8 cellular contexts compared by ENCODE assay signal in the genomic region with DNA sequence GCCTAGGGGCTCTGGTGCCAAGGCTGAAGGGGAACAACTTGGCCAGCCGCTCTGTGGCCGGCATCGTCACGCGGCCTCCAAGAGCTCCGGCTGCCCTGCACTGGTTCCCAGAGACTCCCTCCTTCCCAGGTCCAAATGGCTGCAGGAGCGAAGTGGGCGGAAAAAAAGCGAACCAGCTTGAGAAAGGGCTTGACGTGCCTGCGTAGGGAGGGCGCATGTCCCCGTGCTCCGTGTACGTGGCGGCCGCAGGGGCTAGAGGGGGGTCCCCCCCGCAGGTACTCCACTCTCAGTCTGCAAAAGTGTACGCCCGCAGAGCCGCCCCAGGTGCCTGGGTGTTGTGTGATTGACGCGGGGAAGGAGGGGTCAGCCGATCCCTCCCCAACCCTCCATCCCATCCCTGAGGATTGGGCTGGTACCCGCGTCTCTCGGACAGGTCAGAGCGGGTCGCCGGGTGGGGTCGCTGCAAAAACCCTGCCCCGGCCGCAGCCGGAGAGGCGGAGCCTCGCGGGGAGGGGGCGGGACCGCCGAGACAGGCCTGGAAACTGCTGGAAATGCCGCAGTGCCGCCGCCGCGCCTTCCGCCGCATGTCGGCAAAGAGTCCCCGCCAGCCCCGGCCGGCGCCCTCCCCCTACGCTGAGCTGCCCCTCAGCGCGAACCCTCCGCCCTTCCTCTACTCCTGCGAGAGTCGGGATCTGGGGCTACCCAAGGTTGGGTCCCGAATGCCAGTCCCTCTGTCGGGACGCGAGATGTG. TPM values are rescaled to one million over a fixed set of nuclear protein-coding genes. Genes with fewer than 3 reads are reported as not detected.
DNase-seq lines count a peak whose midpoint lies in the region; ATAC-seq and TF ChIP-seq lines count a peak whose summit lies in the region.

No MANE protein-coding gene starts in this region.

- H3K4me3 Mint-ChIP-seq in IgD-negative memory B cell, result peak overlapping the region; percentile 95 to 100 (median 99)

- H3K36me3 ChIP-seq in RWPE2 (ENCODE audit: low read depth) (peaks cover 41% of the 10 kb centered on the region), testis (ENCODE audit: low read depth, missing control alignments) (no peaks in the 10 kb centered on the region)

- peak; percentile 40 for ATAC-seq in GM21576 (IDR thresholded peaks at IDR 0.05; ENCODE audit: unreplicated experiment)
- peak; percentile 60 for ATAC-seq in RWPE2 (ENCODE audit: low read depth)

- H3K36me3 Mint-ChIP-seq in IgD-negative memory B cell, result peaks cover 7% of the 10 kb centered on the region

- H3K27me3 ChIP-seq in RWPE2 (ENCODE audit: insufficient read depth, poor library complexity, severe bottlenecking), result no peaks in the 10 kb centered on the region
- H3K27me3 ChIP-seq in testis, result no peaks in the 10 kb centered on the region

- H3K4me3 ChIP-seq in RWPE2 (ENCODE audit: severe bottlenecking), result peak overlapping the region; percentile 93
- peak overlapping the region; percentile 100 for H3K4me3 ChIP-seq in testis

- TF ChIP-seq CTCF in RWPE2 (IDR thresholded peaks at IDR 0.05; ENCODE audit: poor library complexity, severe bottlenecking), result peak; percentile 59
- TF ChIP-seq CTCF in testis (IDR thresholded peaks at IDR 0.05), result peak in 1 of 3 experiments; percentile 21

- peak overlapping the region; percentile 89 for H3K27ac ChIP-seq in RWPE2 (ENCODE audit: poor library complexity, severe bottlenecking)
- peak overlapping the region; percentile 100 for H3K27ac ChIP-seq in testis

- H3K27me3 Mint-ChIP-seq in IgD-negative memory B cell, result peaks cover 4% of the 10 kb centered on the region

- H3K4me1 Mint-ChIP-seq in IgD-negative memory B cell, result peaks cover 21 to 29% (median 22%) of the 10 kb centered on the region in 3 donors

- peak; percentile 90 for DNase-seq in Daoy (ENCODE audit: low read depth)
- DNase-seq in RWPE2 (ENCODE audit: low spot score), result peak; percentile 86
- peak; percentile 89 for DNase-seq in activated naive CD4-positive, alpha-beta T cell treated with Interleukin-2 at 50 U/mL for 16 hours
- DNase-seq in germinal center (ENCODE audit: low spot score), result peak; percentile 83
- peak; percentile 80 for DNase-seq in occipital lobe (lab: John Stamatoyannopoulos, UW)
- peak; percentile 88 for DNase-seq in testis

- peak overlapping the region; percentile 98 to 100 (median 99) for H3K27ac Mint-ChIP-seq in IgD-negative memory B cell

- intact Hi-C loops in testis (cut with DNase I; ENCODE audit: low total_unique reads), result no loop called here

- H3K9me3 Mint-ChIP-seq in IgD-negative memory B cell, result no peaks in the 10 kb centered on the region

- 0 to 1% methylated on average over 47 to 56 of the region's 62 CpGs for WGBS in testis, 2 donors

- H3K4me1 ChIP-seq in RWPE2 (ENCODE audit: insufficient read depth, poor library complexity, severe bottlenecking) (peaks cover 9% of the 10 kb centered on the region), testis (peaks cover 9% of the 10 kb centered on the region)

- H3K9me3 ChIP-seq in RWPE2 (ENCODE audit: severe bottlenecking) (no peaks in the 10 kb centered on the region), testis (no peaks in the 10 kb centered on the region)

- TF ChIP-seq POLR2A in testis (IDR thresholded peaks at IDR 0.05), result no peak

RNA-seq across cellular contexts. Expression of a gene that starts 0.8 kb away (rescaled TPM):
- 2,636 and 2,780 TPM in 2 replicates for total RNA-seq in Daoy (2014; rRNA removed; shearing (Covaris generic))
- polyA plus RNA-seq in IgD-negative memory B cell (435 TPM), testis (ENCODE audit: insufficient read depth, low read depth, low replicate concordance) (602 TPM)
- total RNA-seq in occipital lobe (440 TPM), testis (100 to 1,000 TPM; 480 to 610 TPM)

RNA-seq across cellular contexts. Expression of a gene that starts 11.2 kb away (rescaled TPM):
- 86.8 and 92.8 TPM in 2 replicates for total RNA-seq in Daoy (2014; rRNA removed; shearing (Covaris generic))
- polyA plus RNA-seq in IgD-negative memory B cell (42.6 TPM), testis (ENCODE audit: insufficient read depth, low read depth, low replicate concordance) (32.1 TPM)
- total RNA-seq in occipital lobe (33.1 TPM), testis (10 to 100 TPM; 42.4 to 49.8 TPM)

RNA-seq across cellular contexts. Expression of a gene that starts 19.3 kb away (rescaled TPM):
- total RNA-seq in Daoy (2014; rRNA removed; shearing (Covaris generic)), result 42.3 and 56.3 TPM in 2 replicates
- polyA plus RNA-seq in IgD-negative memory B cell (23.5 TPM), testis (ENCODE audit: insufficient read depth, low read depth, low replicate concordance) (13.1 TPM)
- total RNA-seq in occipital lobe (7.8 TPM), testis (10 to 100 TPM; 18.3 to 29.2 TPM)

RNA-seq across cellular contexts. Expression of a gene that starts 22.7 kb away (rescaled TPM):
- total RNA-seq in Daoy (2014; rRNA removed; shearing (Covaris generic)), result 14.7 and 20.4 TPM in 2 replicates
- polyA plus RNA-seq in IgD-negative memory B cell (5.4 TPM), testis (ENCODE audit: insufficient read depth, low read depth, low replicate concordance) (41.2 TPM)
- total RNA-seq in occipital lobe (5.5 TPM), testis (10 to 100 TPM; 51.3 to 70.0 TPM)

RNA-seq across cellular contexts. Expression of a gene that starts 24.2 kb away (rescaled TPM):
- total RNA-seq in Daoy (2014; rRNA removed; shearing (Covaris generic)), result 0.23 and 0.33 TPM in 2 replicates
- not detected for polyA plus RNA-seq in IgD-negative memory B cell
- total RNA-seq in occipital lobe, result 53.5 TPM
- total RNA-seq in testis, result 1 to 10 TPM; 1.6 to 2.8 TPM
- polyA plus RNA-seq in testis (ENCODE audit: insufficient read depth, low read depth, low replicate concordance), result 1.3 TPM

Comparison
In these comparisons a context has a peak if more than half of its experiments do, and no peak if none do; other contexts are left out.
1. Peak in every context shown above with its lines: DNase-seq, ATAC-seq, H3K4me3 ChIP-seq and H3K27ac ChIP-seq.